In the genomic region with DNA sequence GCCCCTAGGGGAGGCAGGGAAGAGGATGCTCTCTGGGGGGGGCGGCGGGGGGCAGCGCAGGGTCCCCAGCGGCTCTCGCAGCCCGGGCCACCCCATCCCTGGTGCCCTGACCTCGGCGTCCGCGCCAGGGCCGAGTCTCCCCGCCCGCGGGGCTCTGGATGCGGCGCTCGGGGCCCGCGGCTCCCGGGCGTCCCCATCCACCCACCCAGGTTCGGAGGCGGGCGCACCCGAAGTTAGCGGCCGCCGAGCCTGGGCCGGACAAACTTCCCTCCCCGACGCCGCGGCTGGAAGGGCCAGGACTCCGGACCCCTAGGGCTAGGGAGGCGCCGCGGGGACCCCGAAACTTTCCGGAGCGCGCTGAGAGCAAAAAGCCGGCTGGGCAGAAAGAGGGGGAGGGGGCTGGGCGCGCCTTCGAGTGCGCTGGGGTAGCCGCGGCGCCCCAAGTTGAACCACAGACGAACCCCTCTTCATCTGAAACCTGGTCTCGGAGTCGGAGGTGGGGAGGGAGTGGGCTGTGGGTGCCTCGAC, we compare ENCODE assay signal across 10 cellular contexts. TPM values are rescaled to one million over a fixed set of nuclear protein-coding genes. Genes with fewer than 3 reads are reported as not detected.
A peak's percentile ranks its signal among the peaks of the same experiment; 100 is the strongest.
DNase-seq lines count a peak whose midpoint lies in the region; ATAC-seq, FAIRE-seq and TF ChIP-seq lines count a peak whose summit lies in the region.
"Had no signal": no experiment of that assay in that cellular context is flagged by ENCODE, and none has a peak within 500 bp of the region (broad histone marks: within the 10 kb centered on the region; RNA-seq: fewer than 3 reads in every experiment).

No MANE protein-coding gene starts in this region.

- FAIRE-seq in frontal cortex (lab: Jason Lieb, UNC) = no peak
- FAIRE-seq: GM12878 had no signal

- no peaks in the 10 kb centered on the region for H3K9me3 ChIP-seq in CD8-positive, alpha-beta T cell (ENCODE audit: low read length)
- H3K9me3 ChIP-seq in prostate gland = no peaks in the 10 kb centered on the region

- 0% methylated on average over 29 of the region's 53 CpGs for WGBS in prostate gland

- no peak for TF ChIP-seq CTCF in CD8-positive, alpha-beta T cell (IDR thresholded peaks at IDR 0.05)
- no peak for TF ChIP-seq CTCF in prostate gland (IDR thresholded peaks at IDR 0.05)

- no peaks in the 10 kb centered on the region for H3K36me3 Mint-ChIP-seq in CD8-positive, alpha-beta T cell
- H3K36me3 Mint-ChIP-seq: IgD-negative memory B cell had no signal

- no peak for ATAC-seq in CD8-positive, alpha-beta T cell
- ATAC-seq in GM21576 (IDR thresholded peaks at IDR 0.05; ENCODE audit: unreplicated experiment) (no peak), HG03521 (IDR thresholded peaks at IDR 0.05; ENCODE audit: unreplicated experiment) (no peak)
- ATAC-seq: GM12878 had no signal

- POLR2A ChIA-PET in CD8-positive, alpha-beta T cell (lab: Charles Lee) = no interaction called here

- no peaks in the 10 kb centered on the region for H3K36me3 ChIP-seq in CD8-positive, alpha-beta T cell (ENCODE audit: insufficient read depth, low read length)
- no peaks in the 10 kb centered on the region for H3K36me3 ChIP-seq in prostate gland

- H3K4me1 ChIP-seq in CD8-positive, alpha-beta T cell (ENCODE audit: insufficient read depth, low read length) = peaks cover 23% of the 10 kb centered on the region
- peaks cover 17% of the 10 kb centered on the region for H3K4me1 ChIP-seq in prostate gland (replicated peaks)

- H3K27me3 Mint-ChIP-seq in CD8-positive, alpha-beta T cell (ENCODE audit: low read depth) = peaks cover 28% of the 10 kb centered on the region

- H3K4me3 ChIP-seq in CD8-positive, alpha-beta T cell (ENCODE audit: low read depth, low read length) = peak overlapping the region; percentile 45
- peak overlapping the region; percentile 31 for H3K4me3 ChIP-seq in prostate gland
- H3K4me3 ChIP-seq: GM12878 had no signal

- peaks cover 4% of the 10 kb centered on the region for H3K27me3 ChIP-seq in CD8-positive, alpha-beta T cell (ENCODE audit: insufficient read depth, low read length)
- peaks cover 21% of the 10 kb centered on the region for H3K27me3 ChIP-seq in prostate gland (replicated peaks; ENCODE audit: insufficient read depth)

- CTCF ChIA-PET in CD8-positive, alpha-beta T cell (lab: Charles Lee) = no interaction called here

- TF ChIP-seq POLR2A in prostate gland (IDR thresholded peaks at IDR 0.05) = no peak

- H3K4me1 Mint-ChIP-seq in CD8-positive, alpha-beta T cell (ENCODE audit: low read depth) = peaks cover 13% of the 10 kb centered on the region

- H3K4me3 Mint-ChIP-seq in CD8-positive, alpha-beta T cell = peak overlapping the region; percentile 43

- H3K27ac Mint-ChIP-seq in CD8-positive, alpha-beta T cell = no peak overlapping the region
- H3K27ac Mint-ChIP-seq: IgD-negative memory B cell had no signal

- no peaks in the 10 kb centered on the region for H3K9me3 Mint-ChIP-seq in CD8-positive, alpha-beta T cell

- DNase-seq in CD8-positive, alpha-beta T cell = no peak
- peak; percentile 59 for DNase-seq in NCI-H226
- DNase-seq in frontal cortex (ENCODE audit: low spot score in 2 of 2) = peak; percentile 44 to 61
- DNase-seq in prostate gland (ENCODE audit: low spot score) = no peak
- no peak for DNase-seq in stimulated activated CD4-positive, alpha-beta T cell treated with anti-CD3 and anti-CD28 coated beads, Interleukin-4, amount 100 ng/mL, for 4 hours
- no peak for DNase-seq in stimulated activated CD4-positive, alpha-beta T cell treated with anti-CD3 and anti-CD28 coated beads, Interleukin-2, amount 100 ng/mL, for 48 hours

- intact Hi-C loops in CD8-positive, alpha-beta T cell (cut with DNase I, micrococcal nuclease) = loop anchor here in 1 of 2 experiments (5.0 kb wide), 1 partner anchor 76 kb away; no protein-coding TSS in a partner anchor
- intact Hi-C loops in prostate gland (cut with DNase I) = loop anchor here (10.0 kb wide), 1 partner anchor 678 kb away; no protein-coding TSS in a partner anchor

- no peak overlapping the region for H3K27ac ChIP-seq in CD8-positive, alpha-beta T cell (ENCODE audit: low read depth, low read length)
- no peak overlapping the region for H3K27ac ChIP-seq in prostate gland

RNA-seq across cellular contexts. Expression of gene ELFN1, which starts 3.8 kb away (rescaled TPM):
- not detected for total RNA-seq in CD8-positive, alpha-beta T cell
- 5.7 TPM for total RNA-seq in frontal cortex
- total RNA-seq in prostate gland = 1 to 10 TPM; 2.0 to 3.0 TPM
- total RNA-seq: GM12878 had no signal

Comparison
In these comparisons a context has a peak if more than half of its experiments do, and no peak if none do; other contexts are left out.
1. DNase-seq: peak in NCI-H226 (single experiment) and frontal cortex (2 of 2); none in CD8-positive, alpha-beta T cell (0 of 7), prostate gland (single experiment), stimulated activated CD4-positive, alpha-beta T cell treated with anti-CD3 and anti-CD28 coated beads, Interleukin-4, amount 100 ng/mL, for 4 hours (0 of 2) and stimulated activated CD4-positive, alpha-beta T cell treated with anti-CD3 and anti-CD28 coated beads, Interleukin-2, amount 100 ng/mL, for 48 hours (0 of 2).